In genomic region chr2:25960920-25961319, GRCh38 we compare ENCODE assay signal across 10 cellular contexts. TPM values are rescaled to one million over a fixed set of nuclear protein-coding genes. Genes with fewer than 3 reads are reported as not detected.
A peak's percentile ranks its signal among the peaks of the same experiment; 100 is the strongest.
DNase-seq lines count a peak whose midpoint lies in the region; FAIRE-seq lines count a peak whose summit lies in the region.
"Had no signal": no experiment of that assay in that cellular context is flagged by ENCODE, and none has a peak within 500 bp of the region (broad histone marks: within the 10 kb centered on the region; RNA-seq: fewer than 3 reads in every experiment).

No MANE protein-coding gene starts in this region.

- H3K4me1 ChIP-seq in small intestine (ENCODE audit: control insufficient read depth in 2 of 2, insufficient read depth in 1 of 2, low read depth in 1 of 2, low read length in 1 of 2), result no peaks in the 10 kb centered on the region

- in situ Hi-C loops in KBM-7 (cut with MboI; ENCODE audit: low pct_unique_long_range_greater_than_20kb, low sequenced_read_pairs), result no loop called here

- WGBS in small intestine, 3 donors, result 66 to 82% (median 68%) methylated on average over 2 of the region's 2 CpGs

- H3K27me3 ChIP-seq in small intestine (ENCODE audit: control insufficient read depth in 2 of 2, insufficient read depth in 2 of 2, low read length in 2 of 2), result no peaks in the 10 kb centered on the region
- H3K27me3 ChIP-seq: MG63 had no signal

- DNase-seq in AML-193 (lab: John Stamatoyannopoulos, UW), result peak; percentile 96 to 97
- peak; percentile 94 for DNase-seq in KBM-7
- no peak for DNase-seq in activated naive CD8-positive, alpha-beta T cell treated with anti-CD3 and anti-CD28 coated beads for 36 hours
- DNase-seq in kidney tubule cell (ENCODE audit: low spot score), result peak; percentile 77
- no peak for DNase-seq in posterior cingulate gyrus
- DNase-seq in small intestine, result no peak
- no peak for DNase-seq in NCI-H146 (lab: John Stamatoyannopoulos, UW)
- no peak for DNase-seq in middle frontal gyrus (ENCODE audit: extremely low spot score, low spot score)
- DNase-seq: activated gamma-delta T cell, MG63 had no signal

- FAIRE-seq in small intestine (lab: Jason Lieb, UNC), result no peak

- no peak overlapping the region for H3K4me3 ChIP-seq in small intestine (ENCODE audit: low read depth in 1 of 2, low read length in 2 of 2)
- H3K4me3 ChIP-seq: MG63 had no signal

- H3K36me3 Mint-ChIP-seq in activated naive CD8-positive, alpha-beta T cell treated with anti-CD3 and anti-CD28 coated beads for 36 hours, result no peaks in the 10 kb centered on the region

- H3K27me3 Mint-ChIP-seq in activated naive CD8-positive, alpha-beta T cell treated with anti-CD3 and anti-CD28 coated beads for 36 hours, result no peaks in the 10 kb centered on the region

- intact Hi-C loops in posterior cingulate gyrus (cut with DNase I), result no loop called here

- peak overlapping the region; percentile 67 for H3K27ac Mint-ChIP-seq in activated naive CD8-positive, alpha-beta T cell treated with anti-CD3 and anti-CD28 coated beads for 36 hours

- no peaks in the 10 kb centered on the region for H3K9me3 Mint-ChIP-seq in activated naive CD8-positive, alpha-beta T cell treated with anti-CD3 and anti-CD28 coated beads for 36 hours

- H3K9me3 ChIP-seq in small intestine (ENCODE audit: control insufficient read depth, low read depth), result no peaks in the 10 kb centered on the region
- H3K9me3 ChIP-seq: MG63 had no signal

- no peaks in the 10 kb centered on the region for H3K36me3 ChIP-seq in small intestine (ENCODE audit: control insufficient read depth in 2 of 2, insufficient read depth in 2 of 2, low read length in 2 of 2)
- H3K36me3 ChIP-seq: MG63 had no signal

- H3K4me3 Mint-ChIP-seq in activated naive CD8-positive, alpha-beta T cell treated with anti-CD3 and anti-CD28 coated beads for 36 hours, result no peak overlapping the region

- H3K4me1 Mint-ChIP-seq in activated naive CD8-positive, alpha-beta T cell treated with anti-CD3 and anti-CD28 coated beads for 36 hours, result peaks cover 5% of the 10 kb centered on the region

- H3K27ac ChIP-seq in small intestine (ENCODE audit: low read depth in 1 of 2, low read length in 1 of 2), result no peak overlapping the region

RNA-seq across cellular contexts. Expression of gene KIF3C, which starts 21.4 kb away (rescaled TPM):
- 1 to 10 TPM; 3.7 to 4.1 TPM for total RNA-seq in activated naive CD8-positive, alpha-beta T cell treated with anti-CD3 and anti-CD28 coated beads for 36 hours
- polyA plus RNA-seq in small intestine, result 1 to 10 TPM in 1 of 3 donors, under 1 TPM in 2; 0.22 to 6.3 (median 0.81) TPM

Comparison
In these comparisons a context has a peak if more than half of its experiments do, and no peak if none do; other contexts are left out.
1. DNase-seq: peak in AML-193 (2 of 2), KBM-7 (single experiment) and kidney tubule cell (single experiment); none in activated naive CD8-positive, alpha-beta T cell treated with anti-CD3 and anti-CD28 coated beads for 36 hours (single experiment), posterior cingulate gyrus (0 of 10), small intestine (single experiment), NCI-H146 (single experiment) and middle frontal gyrus (single experiment).